ENCODE assay signal across 1 cellular context in genomic region chr7:130615583-130615982, GRCh38.
TF ChIP-seq lines count a peak whose summit lies in the region.

No MANE protein-coding gene starts in this region.

TF ChIP-seq in K562, 482 proteins besides CTCF, POLR2A, EP300 and RAD21:
- TF ChIP-seq RERE (CRISPR knock-in tag; IDR thresholded peaks at IDR 0.05; ENCODE audit: borderline replicate concordance) (no peak), CEBPB (tag; IDR thresholded peaks at IDR 0.05) (peak; percentile 17; the same call in 1 of the 2 replicates), CAMTA2 (CRISPR knock-in tag; conservative IDR thresholded peaks at IDR 0.05) (no peak)
